In genomic region chr1:213444224-213444623, GRCh38 we compare ENCODE assay signal across 24 cellular contexts.
DNase-seq lines count a peak whose midpoint lies in the region; ATAC-seq and TF ChIP-seq lines count a peak whose summit lies in the region.
"Had no signal": no experiment of that assay in that cellular context is flagged by ENCODE, and none has a peak within 500 bp of the region (broad histone marks: within the 10 kb centered on the region; RNA-seq: fewer than 3 reads in every experiment).

No MANE protein-coding gene starts in this region.

- H3K4me1 Mint-ChIP-seq in endodermal cell, result no peaks in the 10 kb centered on the region

- H3K27ac Mint-ChIP-seq in endodermal cell, result no peak overlapping the region
- H3K27ac Mint-ChIP-seq: HFFc6 had no signal

- no peak overlapping the region for H3K4me3 Mint-ChIP-seq in endodermal cell
- H3K4me3 Mint-ChIP-seq: HFFc6 had no signal

- no peak for TF ChIP-seq CTCF in GM12865 (IDR thresholded peaks at IDR 0.05; ENCODE audit: insufficient read depth, low read depth, low read length, missing control alignments)
- no peak for TF ChIP-seq CTCF in esophagus muscularis mucosa (IDR thresholded peaks at IDR 0.05)
- TF ChIP-seq CTCF in endodermal cell (conservative IDR thresholded peaks at IDR 0.05), result no peak

- no peak overlapping the region for H3K4me3 ChIP-seq in GM12865 (ENCODE audit: low read depth, low read length)
- no peak overlapping the region for H3K4me3 ChIP-seq in esophagus muscularis mucosa
- no peak overlapping the region for H3K4me3 ChIP-seq in endodermal cell (ENCODE audit: low read length)
- H3K4me3 ChIP-seq: HAP-1, SJSA1 had no signal

- H3K27ac ChIP-seq in esophagus muscularis mucosa (replicated peaks in 1 of 4) (no peak overlapping the region), endodermal cell (ENCODE audit: low read depth, low read length) (no peak overlapping the region)
- H3K27ac ChIP-seq: SJSA1 had no signal

- no peaks in the 10 kb centered on the region for H3K27me3 ChIP-seq in esophagus muscularis mucosa
- H3K27me3 ChIP-seq in endodermal cell (ENCODE audit: control insufficient read depth, insufficient read depth, low read length, poor library complexity, severe bottlenecking), result no peaks in the 10 kb centered on the region
- H3K27me3 ChIP-seq: SJSA1 had no signal

- no peak for TF ChIP-seq EP300 in esophagus muscularis mucosa (IDR thresholded peaks at IDR 0.05)

- intact Hi-C loops in esophagus muscularis mucosa (cut with DNase I), result no loop called here

- H3K9me3 Mint-ChIP-seq in endodermal cell, result no peaks in the 10 kb centered on the region

- H3K9me3 ChIP-seq in esophagus muscularis mucosa (no peaks in the 10 kb centered on the region), endodermal cell (ENCODE audit: control insufficient read depth, low read length) (no peaks in the 10 kb centered on the region)
- H3K9me3 ChIP-seq: HAP-1, SJSA1 had no signal

- TF ChIP-seq POLR2A in esophagus muscularis mucosa (IDR thresholded peaks at IDR 0.05; ENCODE audit: low read depth), result no peak

- 65% methylated on average over 6 of the region's 6 CpGs for WGBS in esophagus muscularis mucosa
- 73% methylated on average over 6 of the region's 6 CpGs; no CpG with 5 or more reads in 1 of the 2 experiments for WGBS in endodermal cell (ENCODE audit: insufficient coverage in 1 of 2, insufficient read length in 1 of 2), 2 experiments

- H3K36me3 ChIP-seq in esophagus muscularis mucosa (no peaks in the 10 kb centered on the region), endodermal cell (ENCODE audit: control insufficient read depth, insufficient read depth, low read length) (no peaks in the 10 kb centered on the region)
- H3K36me3 ChIP-seq: HAP-1, SJSA1 had no signal

- H3K9ac ChIP-seq in endodermal cell (ENCODE audit: extremely low read depth, low read length, poor library complexity, severe bottlenecking), result no peak overlapping the region

- no peaks in the 10 kb centered on the region for H3K4me1 ChIP-seq in esophagus muscularis mucosa
- H3K4me1 ChIP-seq in endodermal cell (ENCODE audit: control insufficient read depth, insufficient read depth, low read length), result no peaks in the 10 kb centered on the region
- H3K4me1 ChIP-seq: HAP-1, SJSA1 had no signal

- peaks cover 4% of the 10 kb centered on the region for H3K27me3 Mint-ChIP-seq in endodermal cell (ENCODE audit: insufficient read depth)

- H3K36me3 Mint-ChIP-seq in endodermal cell (ENCODE audit: low read depth), result no peaks in the 10 kb centered on the region

- peak; percentile 45 for DNase-seq in GM12865 (ENCODE audit: low read depth)
- peak; percentile 24 for DNase-seq in esophagus muscularis mucosa (ENCODE audit: extremely low spot score)
- DNase-seq in RKO (ENCODE audit: low spot score), result no peak
- no peak for DNase-seq in endodermal cell
- DNase-seq: DMS153, DND-41, GOT3, HFFc6, Karpas-422, NCI-H1092, NCI-H1436, NCI-H187 treated with DMSO at 0.1 percent for 48 hours, NCI-H2171 treated with DMSO at 0.1 percent for 48 hours, NCI-H345, NCI-H510A treated with DMSO at 0.1 percent for 48 hours, NCI-H748 treated with DMSO at 0.1 percent for 48 hours, PC-3, Right ventricle myocardium superior, RPMI8226 had no signal

- ATAC-seq in GM18870 (IDR thresholded peaks at IDR 0.05; ENCODE audit: unreplicated experiment), result peak; percentile 52
- ATAC-seq in HG03432 (IDR thresholded peaks at IDR 0.05; ENCODE audit: unreplicated experiment), result peak; percentile 71
- ATAC-seq in GM18519 (IDR thresholded peaks at IDR 0.05; ENCODE audit: low FRiP score, unreplicated experiment), result no peak

Comparison
In these comparisons a context has a peak if more than half of its experiments do, and no peak if none do; other contexts are left out.
1. DNase-seq: peak in GM12865 (single experiment) and esophagus muscularis mucosa (single experiment); none in RKO (single experiment) and endodermal cell (single experiment).